ENCODE assay signal across 39 cellular contexts in the genomic region with DNA sequence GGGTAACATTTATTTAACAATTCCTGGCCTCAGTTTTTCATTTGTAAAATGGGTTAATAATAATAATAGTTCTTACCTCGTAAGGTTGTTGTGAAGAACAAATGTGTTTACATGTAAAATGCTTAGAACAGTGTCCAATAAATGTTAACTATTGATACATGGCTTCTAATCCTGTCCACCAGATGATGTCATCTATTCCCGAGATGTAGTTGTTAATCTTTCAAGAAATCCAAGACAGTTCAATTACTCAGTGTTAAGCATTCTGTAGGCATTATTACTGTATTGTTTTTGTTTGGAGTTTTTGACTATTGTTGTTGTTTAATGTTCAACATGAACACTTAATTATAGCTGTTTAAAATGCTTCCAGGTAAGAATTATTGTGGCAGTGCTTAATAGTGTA.
"Had no signal": no experiment of that assay in that cellular context is flagged by ENCODE, and none has a peak within 500 bp of the region (broad histone marks: within the 10 kb centered on the region; RNA-seq: fewer than 3 reads in every experiment).

No MANE protein-coding gene starts in this region.

- H3K4me3 Mint-ChIP-seq: activated naive CD4-positive, alpha-beta T cell treated with anti-CD3 and anti-CD28 coated beads for 36 hours; activated naive CD4-positive, alpha-beta T cell treated with anti-CD3 and anti-CD28 coated beads, Interleukin-2, amount 10 ng/mL, durations not matched to agents 7 days and 5 days; activated naive CD4-positive, alpha-beta T cell treated with anti-CD3 and anti-CD28 coated beads, Interleukin-2, amount 50 U/mL, for 24 hours; activated naive CD8-positive, alpha-beta T cell; activated naive CD8-positive, alpha-beta T cell treated with anti-CD3 and anti-CD28 coated beads for 36 hours; activated naive CD8-positive, alpha-beta T cell treated with anti-CD3 and anti-CD28 coated beads, Interleukin-2, amount 10 ng/mL, durations not matched to agents 7 days and 5 days; activated naive CD8-positive, alpha-beta T cell treated with anti-CD3 and anti-CD28 coated beads, Interleukin-2, amount 50 U/mL, for 24 hours; activated T-cell treated with anti-CD3 and anti-CD28 coated beads, Interleukin-2, amount 50 U/mL, for 24 hours; activated T-cell treated with anti-CD3 and anti-CD28 coated beads, Interleukin-2, amount 50 U/mL, for 4 hours; activated T-cell treated with anti-CD3 and anti-CD28 coated beads, Interleukin-2, amount 50 U/mL, for 72 hours; activated T-helper 1 cell treated with anti-CD3 and anti-CD28 coated beads, Interleukin-12 subunit alpha, Interleukin-12 subunit beta, Interleukin-2, Interleukin-4 antibody, amounts not matched to agents 30 ng/mL and 10 ng/mL and 1 ng/mL, durations not matched to agents 14 hours and 24 hours and 36 hours; activated T-helper 17 cell treated with anti-CD3 and anti-CD28 coated beads, Interleukin-2, amount 50 U/mL, for 72 hours; brain; central memory CD8-positive, alpha-beta T cell had no signal

- FAIRE-seq: astrocyte, bronchial epithelial cell had no signal

- H3K27me3 Mint-ChIP-seq: activated naive CD4-positive, alpha-beta T cell treated with anti-CD3 and anti-CD28 coated beads, Interleukin-2, amount 50 U/mL, for 24 hours had no signal

- H3K4me3 ChIP-seq: adrenal gland, ascending aorta, body of pancreas, breast epithelium, cardiac muscle cell had no signal

- H3K4me1 ChIP-seq: ascending aorta, body of pancreas, breast epithelium had no signal

- H3K27ac Mint-ChIP-seq: activated naive CD4-positive, alpha-beta T cell treated with anti-CD3 and anti-CD28 coated beads for 36 hours; activated naive CD4-positive, alpha-beta T cell treated with anti-CD3 and anti-CD28 coated beads, Interleukin-2, amount 10 ng/mL, durations not matched to agents 7 days and 5 days; activated naive CD4-positive, alpha-beta T cell treated with anti-CD3 and anti-CD28 coated beads, Interleukin-2, amount 50 U/mL, for 24 hours; activated naive CD4-positive, alpha-beta T cell treated with anti-CD3 and anti-CD28 coated beads, Interleukin-2, amount 50 U/mL, for 72 hours; activated naive CD8-positive, alpha-beta T cell; activated naive CD8-positive, alpha-beta T cell treated with anti-CD3 and anti-CD28 coated beads for 36 hours; activated naive CD8-positive, alpha-beta T cell treated with anti-CD3 and anti-CD28 coated beads, Interleukin-2, amount 10 ng/mL, durations not matched to agents 7 days and 5 days; activated naive CD8-positive, alpha-beta T cell treated with anti-CD3 and anti-CD28 coated beads, Interleukin-2, amount 50 U/mL, for 24 hours; activated T-cell treated with anti-CD3 and anti-CD28 coated beads, Interleukin-2, amount 50 U/mL, for 24 hours; activated T-cell treated with anti-CD3 and anti-CD28 coated beads, Interleukin-2, amount 50 U/mL, for 72 hours; activated T-helper 1 cell treated with anti-CD3 and anti-CD28 coated beads, Interleukin-12 subunit alpha, Interleukin-12 subunit beta, Interleukin-2, Interleukin-4 antibody, amounts not matched to agents 30 ng/mL and 10 ng/mL and 1 ng/mL, durations not matched to agents 14 hours and 24 hours and 36 hours; activated T-helper 17 cell treated with anti-CD3 and anti-CD28 coated beads, Interleukin-2, amount 50 U/mL, for 72 hours; activated T-helper 2 cell treated with anti-CD3 and anti-CD28 coated beads, Interferon-gamma antibody, Interleukin-2, Interleukin-4, amounts not matched to agents 10 μg/mL and 5 μg/mL and 100 μg/mL, durations not matched to agents 14 hours and 24 hours and 36 hours; brain had no signal

- H3K27ac ChIP-seq: adrenal gland, ascending aorta, body of pancreas, brain microvascular endothelial cell, breast epithelium, cardiac muscle cell had no signal

- H3K9me3 Mint-ChIP-seq: activated naive CD4-positive, alpha-beta T cell treated with anti-CD3 and anti-CD28 coated beads for 36 hours; activated naive CD4-positive, alpha-beta T cell treated with anti-CD3 and anti-CD28 coated beads, Interleukin-2, amount 10 ng/mL, durations not matched to agents 7 days and 5 days; activated naive CD4-positive, alpha-beta T cell treated with anti-CD3 and anti-CD28 coated beads, Interleukin-2, amount 50 U/mL, for 24 hours; activated naive CD4-positive, alpha-beta T cell treated with anti-CD3 and anti-CD28 coated beads, Interleukin-2, amount 50 U/mL, for 72 hours; activated naive CD8-positive, alpha-beta T cell treated with anti-CD3 and anti-CD28 coated beads for 36 hours; activated naive CD8-positive, alpha-beta T cell treated with anti-CD3 and anti-CD28 coated beads, Interleukin-2, amount 10 ng/mL, durations not matched to agents 7 days and 5 days; activated naive CD8-positive, alpha-beta T cell treated with anti-CD3 and anti-CD28 coated beads, Interleukin-2, amount 50 U/mL, for 24 hours; activated T-cell treated with anti-CD3 and anti-CD28 coated beads, Interleukin-2, amount 50 U/mL, for 24 hours; activated T-cell treated with anti-CD3 and anti-CD28 coated beads, Interleukin-2, amount 50 U/mL, for 4 hours; activated T-helper 1 cell treated with anti-CD3 and anti-CD28 coated beads, Interleukin-12 subunit alpha, Interleukin-12 subunit beta, Interleukin-2, Interleukin-4 antibody, amounts not matched to agents 30 ng/mL and 10 ng/mL and 1 ng/mL, durations not matched to agents 14 hours and 24 hours and 36 hours; activated T-helper 17 cell treated with anti-CD3 and anti-CD28 coated beads, Interleukin-2, amount 50 U/mL, for 72 hours; activated T-helper 2 cell treated with anti-CD3 and anti-CD28 coated beads, Interferon-gamma antibody, Interleukin-2, Interleukin-4, amounts not matched to agents 10 μg/mL and 5 μg/mL and 100 μg/mL, durations not matched to agents 14 hours and 24 hours and 36 hours; brain; central memory CD8-positive, alpha-beta T cell had no signal

- H3K36me3 ChIP-seq: adrenal gland, ascending aorta, brain microvascular endothelial cell, breast epithelium, cardiac muscle cell had no signal

- DNase-seq: activated effector memory CD4-positive, alpha-beta T cell treated with anti-CD3 and anti-CD28 coated beads, Interleukin-2, amount 50 U/mL, for 16 hours; activated effector memory CD4-positive, alpha-beta T cell treated with Interleukin-2 at 50 U/mL for 16 hours; activated gamma-delta T cell; activated gamma-delta T cell treated with Interleukin-2 at 50 U/mL for 16 hours; activated naive CD4-positive, alpha-beta T cell; activated naive CD4-positive, alpha-beta T cell treated with anti-CD3 and anti-CD28 coated beads for 36 hours; activated naive CD4-positive, alpha-beta T cell treated with anti-CD3 and anti-CD28 coated beads, Interleukin-2, amount 10 ng/mL, durations not matched to agents 7 days and 5 days; activated naive CD4-positive, alpha-beta T cell treated with anti-CD3 and anti-CD28 coated beads, Interleukin-2, amount 50 U/mL, for 16 hours; activated naive CD4-positive, alpha-beta T cell treated with Interleukin-2 at 50 U/mL for 16 hours; activated naive CD8-positive, alpha-beta T cell treated with anti-CD3 and anti-CD28 coated beads for 36 hours; activated naive CD8-positive, alpha-beta T cell treated with anti-CD3 and anti-CD28 coated beads, Interleukin-2, amount 10 ng/mL, durations not matched to agents 7 days and 5 days; activated naive CD8-positive, alpha-beta T cell treated with anti-CD3 and anti-CD28 coated beads, Interleukin-2, amount 50 U/mL, for 24 hours; activated T-cell treated with anti-CD3 and anti-CD28 coated beads, Interleukin-2, amount 50 U/mL, for 24 hours; activated T-cell treated with anti-CD3 and anti-CD28 coated beads, Interleukin-2, amount 50 U/mL, for 4 hours; activated T-cell treated with anti-CD3 and anti-CD28 coated beads, Interleukin-2, amount 50 U/mL, for 48 hours; activated T-cell treated with anti-CD3 and anti-CD28 coated beads, Interleukin-2, amount 50 U/mL, for 72 hours; adrenal gland; amniotic stem cell; amygdala; anterior cingulate cortex; aorta; body of pancreas; brain microvascular endothelial cell; caudate nucleus; central memory CD4-positive, alpha-beta T cell; cerebellar nuclear complex had no signal

- H3K27me3 ChIP-seq: adrenal gland, ascending aorta, body of pancreas, brain microvascular endothelial cell, breast epithelium, cardiac muscle cell had no signal

- H3K9me3 ChIP-seq: adrenal gland, ascending aorta, body of pancreas, breast epithelium had no signal

- H3K4me1 Mint-ChIP-seq: activated naive CD4-positive, alpha-beta T cell treated with anti-CD3 and anti-CD28 coated beads, Interleukin-2, amount 10 ng/mL, durations not matched to agents 7 days and 5 days; activated naive CD4-positive, alpha-beta T cell treated with anti-CD3 and anti-CD28 coated beads, Interleukin-2, amount 50 U/mL, for 24 hours; activated naive CD8-positive, alpha-beta T cell treated with anti-CD3 and anti-CD28 coated beads, Interleukin-2, amount 10 ng/mL, durations not matched to agents 7 days and 5 days; activated naive CD8-positive, alpha-beta T cell treated with anti-CD3 and anti-CD28 coated beads, Interleukin-2, amount 50 U/mL, for 24 hours; activated T-helper 17 cell treated with anti-CD3 and anti-CD28 coated beads, Interleukin-2, amount 50 U/mL, for 72 hours; brain; central memory CD8-positive, alpha-beta T cell had no signal

- H3K36me3 Mint-ChIP-seq: activated naive CD4-positive, alpha-beta T cell treated with anti-CD3 and anti-CD28 coated beads, Interleukin-2, amount 50 U/mL, for 24 hours; activated naive CD8-positive, alpha-beta T cell; activated naive CD8-positive, alpha-beta T cell treated with anti-CD3 and anti-CD28 coated beads for 36 hours; brain had no signal

- ATAC-seq: activated naive CD4-positive, alpha-beta T cell treated with anti-CD3 and anti-CD28 coated beads, Interleukin-2, amount 50 U/mL, for 72 hours; activated naive CD8-positive, alpha-beta T cell treated with anti-CD3 and anti-CD28 coated beads, Interleukin-2, amount 50 U/mL, for 24 hours; activated T-cell treated with anti-CD3 and anti-CD28 coated beads, Interleukin-2, amount 50 U/mL, for 4 hours; activated T-cell treated with anti-CD3 and anti-CD28 coated beads, Interleukin-2, amount 50 U/mL, for 72 hours; activated T-helper 17 cell treated with anti-CD3 and anti-CD28 coated beads, Interleukin-2, amount 50 U/mL, for 72 hours; body of pancreas had no signal
